ENCODE assay signal across 21 cellular contexts in the genomic region with DNA sequence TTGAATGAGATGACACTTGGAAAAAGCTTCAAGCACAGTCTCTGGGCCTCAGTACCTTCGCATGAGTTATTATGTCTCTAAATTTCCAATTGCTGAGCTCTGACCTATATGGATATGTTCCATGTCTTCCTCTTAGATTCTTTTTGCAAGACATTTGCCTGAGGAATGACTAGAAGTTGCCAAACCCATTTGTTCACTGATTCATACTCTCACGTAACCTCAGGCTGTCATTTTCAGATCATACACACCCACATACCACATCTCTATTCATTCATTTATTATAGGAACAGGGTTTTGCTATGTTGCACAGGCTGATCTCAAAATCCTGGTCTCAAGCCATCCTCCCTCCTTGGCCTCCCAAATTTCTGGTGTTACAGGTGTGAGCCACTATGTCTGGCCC.
DNase-seq lines count a peak whose midpoint lies in the region; ATAC-seq, FAIRE-seq and TF ChIP-seq lines count a peak whose summit lies in the region.
"Had no signal": no experiment of that assay in that cellular context is flagged by ENCODE, and none has a peak within 500 bp of the region (broad histone marks: within the 10 kb centered on the region; RNA-seq: fewer than 3 reads in every experiment).

No MANE protein-coding gene starts in this region.

- CTCF ChIA-PET in IMR-90 (lab: Yijun Ruan, JAX): no interaction called here

- H2BK20ac ChIP-seq in IMR-90 (ENCODE audit: low read depth, low read length): no peak overlapping the region

- no peaks in the 10 kb centered on the region for H3K79me1 ChIP-seq in IMR-90 (ENCODE audit: low read depth in 1 of 2, low read length in 2 of 2)

- H3K9ac ChIP-seq in IMR-90 (ENCODE audit: low read depth, low read length): no peak overlapping the region
- no peak overlapping the region for H3K9ac ChIP-seq in keratinocyte (ENCODE audit: control insufficient read depth, extremely low read depth, insufficient read depth, low read length)
- H3K9ac ChIP-seq: GM23248 had no signal

- no peak overlapping the region for H3K4me3 ChIP-seq in IMR-90 (ENCODE audit: insufficient read depth, low read depth, low read length)
- no peak overlapping the region for H3K4me3 ChIP-seq in keratinocyte (ENCODE audit: control insufficient read depth in 2 of 3, extremely low read depth in 1 of 3, insufficient read depth in 2 of 3, low read depth in 1 of 3, low read length in 3 of 3)
- H3K4me3 ChIP-seq: GM23248, Peyer's patch had no signal

- H3K36me3 ChIP-seq in IMR-90 (ENCODE audit: control insufficient read depth, insufficient read depth, low read length): no peaks in the 10 kb centered on the region
- no peaks in the 10 kb centered on the region for H3K36me3 ChIP-seq in keratinocyte (ENCODE audit: control insufficient read depth in 2 of 2, extremely low read depth in 1 of 2, insufficient read depth in 2 of 2, low read length in 2 of 2)
- H3K36me3 ChIP-seq: Peyer's patch had no signal

- H2BK15ac ChIP-seq in IMR-90 (ENCODE audit: low read depth, low read length): no peak overlapping the region

- H3K4me2 ChIP-seq in IMR-90 (ENCODE audit: low read depth, low read length) (no peak overlapping the region), keratinocyte (ENCODE audit: control insufficient read depth, extremely low read depth, insufficient read depth, low read depth, low read length) (no peak overlapping the region)

- H3K23ac ChIP-seq in IMR-90 (ENCODE audit: low read depth, low read length): no peak overlapping the region

- H3K9me3 ChIP-seq in IMR-90 (ENCODE audit: control insufficient read depth, insufficient read depth, low read length) (no peaks in the 10 kb centered on the region), keratinocyte (ENCODE audit: control insufficient read depth, low read depth, low read length) (no peaks in the 10 kb centered on the region)
- H3K9me3 ChIP-seq: Peyer's patch had no signal

- no CpG with 5 or more reads among the region's 2 CpGs for WGBS in IMR-90 (ENCODE audit: extremely low coverage in 2 of 2, insufficient read length in 1 of 2), 2 experiments

- POLR2A ChIA-PET in IMR-90 (lab: Charles Lee; ENCODE audit: unreplicated experiment): no interaction called here

- TF ChIP-seq RAD21 in IMR-90 (IDR thresholded peaks at IDR 0.05; ENCODE audit: low read length): no peak

- no peak overlapping the region for H2BK5ac ChIP-seq in IMR-90 (ENCODE audit: low read depth, low read length, poor library complexity, severe bottlenecking)

- H4K5ac ChIP-seq in IMR-90 (ENCODE audit: low read depth, low read length): no peak overlapping the region

- DNase-seq in IMR-90 (peak; percentile 23), amniotic stem cell (lab: John Stamatoyannopoulos, UW) (peak; percentile 0), epithelial cell of prostate (ENCODE audit: low read depth, low spot score) (peak; percentile 3), keratinocyte (ENCODE audit: low read depth, low spot score) (peak; percentile 26), KBM-7 (no peak), GF-D8 (lab: John Stamatoyannopoulos, UW) (no peak)
- DNase-seq: EL, GM23248, H9, KG1, NCI-H1694, NCI-H2081, NCI-H2171, NCI-H345, NCI-H524, NCI-H82, Peyer's patch had no signal

- no peak overlapping the region for H2AK9ac ChIP-seq in IMR-90 (replicated peaks; ENCODE audit: low read depth, low read length, poor library complexity)

- H3K27ac ChIP-seq in IMR-90 (ENCODE audit: insufficient read depth, low read length): no peak overlapping the region
- no peak overlapping the region for H3K27ac ChIP-seq in epithelial cell of prostate
- H3K27ac ChIP-seq in keratinocyte (ENCODE audit: control insufficient read depth, insufficient read depth, low read length): no peak overlapping the region
- H3K27ac ChIP-seq: GM23248, Peyer's patch had no signal

- ATAC-seq in IMR-90 (ENCODE audit: low read depth) (no peak), GM21360 (IDR thresholded peaks at IDR 0.05; ENCODE audit: unreplicated experiment) (no peak)
- ATAC-seq: HepG2, SK-N-SH treated with all-trans-retinoic acid at 6 μM for 48 hours had no signal

- H3K79me2 ChIP-seq in keratinocyte (ENCODE audit: control insufficient read depth, insufficient read depth, low read length): no peaks in the 10 kb centered on the region

- no TSS peak for BruUV-seq in IMR-90 (replicated peaks; lab: Mats Ljungman, UMichigan)

- H2AK5ac ChIP-seq in IMR-90 (ENCODE audit: low read depth, low read length): no peak overlapping the region

- H3K9me1 ChIP-seq in IMR-90 (ENCODE audit: insufficient read depth, low read length) (no peaks in the 10 kb centered on the region), keratinocyte (ENCODE audit: control insufficient read depth, extremely low read depth, insufficient read depth, low read length) (no peaks in the 10 kb centered on the region)

- H4K91ac ChIP-seq in IMR-90 (ENCODE audit: insufficient read depth, low read depth, low read length): no peak overlapping the region

- intact Hi-C loops in IMR-90 (cut with micrococcal nuclease): no loop called here

- no peak for TF ChIP-seq POLR2A in IMR-90 (IDR thresholded peaks at IDR 0.05; ENCODE audit: low read depth, low read length)

- H3K4me1 ChIP-seq in IMR-90 (ENCODE audit: control insufficient read depth, insufficient read depth, low read length) (no peaks in the 10 kb centered on the region), keratinocyte (ENCODE audit: control insufficient read depth, extremely low read depth, insufficient read depth, low read length) (peaks cover 7% of the 10 kb centered on the region)
- H3K4me1 ChIP-seq: Peyer's patch had no signal

- H2AFZ ChIP-seq in IMR-90 (replicated peaks; ENCODE audit: low read length, poor library complexity) (no peak overlapping the region), keratinocyte (ENCODE audit: control insufficient read depth, low read length) (no peak overlapping the region)
- H2AFZ ChIP-seq: GM23248 had no signal

- in situ Hi-C loops in IMR-90 (cut with MboI; ENCODE audit: low sequenced_read_pairs): no loop called here
- in situ Hi-C loops in KBM-7 (cut with MboI; ENCODE audit: low pct_unique_long_range_greater_than_20kb, low sequenced_read_pairs): no loop called here

- FAIRE-seq in keratinocyte (lab: Jason Lieb, UNC): peak; percentile 85
- FAIRE-seq: A204.1, HepG2 had no signal

- no peak overlapping the region for H3K4ac ChIP-seq in IMR-90 (ENCODE audit: low read depth, low read length)

- H4K8ac ChIP-seq in IMR-90 (ENCODE audit: low read depth in 2 of 2, low read length in 2 of 2): no peak overlapping the region

- no peak overlapping the region for H3K18ac ChIP-seq in IMR-90 (ENCODE audit: low read depth, low read length)

- no peak for TF ChIP-seq CTCF in IMR-90 (conservative IDR thresholded peaks at IDR 0.05; ENCODE audit: low read depth, low read length)
- TF ChIP-seq CTCF in keratinocyte (optimal IDR thresholded peaks at IDR 0.05 in 1 of 3, IDR thresholded peaks at IDR 0.05 in 1 of 3, conservative IDR thresholded peaks at IDR 0.05 in 1 of 3; ENCODE audit: extremely low read depth in 1 of 3, insufficient read depth in 2 of 3, low read length in 3 of 3): no peak

- no peak overlapping the region for H3K56ac ChIP-seq in IMR-90 (ENCODE audit: extremely low read depth, insufficient read depth, low read length)

- H4K20me1 ChIP-seq in IMR-90 (ENCODE audit: insufficient read depth, low read length) (no peaks in the 10 kb centered on the region), keratinocyte (ENCODE audit: control insufficient read depth, extremely low read depth, insufficient read depth, low read length) (no peaks in the 10 kb centered on the region)

- no peaks in the 10 kb centered on the region for H3K27me3 ChIP-seq in IMR-90 (ENCODE audit: control insufficient read depth, insufficient read depth, low read length)
- H3K27me3 ChIP-seq in keratinocyte (ENCODE audit: control insufficient read depth, extremely low read depth, insufficient read depth, low read length): no peaks in the 10 kb centered on the region
- H3K27me3 ChIP-seq: Peyer's patch had no signal

- H3K14ac ChIP-seq in IMR-90 (replicated peaks; ENCODE audit: low read depth, low read length): no peak overlapping the region

- H2BK120ac ChIP-seq in IMR-90 (ENCODE audit: low read depth, low read length): no peak overlapping the region

- dilution Hi-C loops in IMR-90 (cut with HindIII; ENCODE audit: low sequenced_read_pairs, unreplicated experiment): no loop called here
- dilution Hi-C loops in keratinocyte (cut with MboI; ENCODE audit: extremely low pct_ligation_motif_present, low sequenced_read_pairs): no loop called here

TF ChIP-seq in IMR-90, 13 proteins besides CTCF, POLR2A, EP300 and RAD21 (continues in another document):
- TF ChIP-seq NFE2L2 (IDR thresholded peaks at IDR 0.05; ENCODE audit: low read depth, low read length) (no peak), CEBPB (IDR thresholded peaks at IDR 0.05; ENCODE audit: low read depth, low read length) (no peak), MXI1 (IDR thresholded peaks at IDR 0.05; ENCODE audit: borderline replicate concordance, low read depth, low read length) (no peak), MAFK (IDR thresholded peaks at IDR 0.05; ENCODE audit: low read depth, low read length) (no peak), SMC3 (IDR thresholded peaks at IDR 0.05; ENCODE audit: low read depth, low read length) (no peak), RCOR1 (IDR thresholded peaks at IDR 0.05; ENCODE audit: insufficient replicate concordance, low read length) (no peak), CHD1 (IDR thresholded peaks at IDR 0.05; ENCODE audit: low read depth, low read length) (no peak), MAZ (IDR thresholded peaks at IDR 0.05; ENCODE audit: borderline replicate concordance, low read depth, low read length) (no peak), RFX5 (IDR thresholded peaks at IDR 0.05; ENCODE audit: low read depth, low read length) (no peak), BHLHE40 (IDR thresholded peaks at IDR 0.05; ENCODE audit: low read depth, low read length) (no peak), USF2 (IDR thresholded peaks at IDR 0.05; ENCODE audit: low read depth, low read length) (no peak)
- TF ChIP-seq, protein P1, sequence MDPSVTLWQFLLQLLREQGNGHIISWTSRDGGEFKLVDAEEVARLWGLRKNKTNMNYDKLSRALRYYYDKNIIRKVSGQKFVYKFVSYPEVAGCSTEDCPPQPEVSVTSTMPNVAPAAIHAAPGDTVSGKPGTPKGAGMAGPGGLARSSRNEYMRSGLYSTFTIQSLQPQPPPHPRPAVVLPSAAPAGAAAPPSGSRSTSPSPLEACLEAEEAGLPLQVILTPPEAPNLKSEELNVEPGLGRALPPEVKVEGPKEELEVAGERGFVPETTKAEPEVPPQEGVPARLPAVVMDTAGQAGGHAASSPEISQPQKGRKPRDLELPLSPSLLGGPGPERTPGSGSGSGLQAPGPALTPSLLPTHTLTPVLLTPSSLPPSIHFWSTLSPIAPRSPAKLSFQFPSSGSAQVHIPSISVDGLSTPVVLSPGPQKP (IDR thresholded peaks at IDR 0.05; ENCODE audit: borderline replicate concordance, low read depth, low read length): no peak

Comparison
In these comparisons a context has a peak if more than half of its experiments do, and no peak if none do; other contexts are left out.
1. DNase-seq: peak in IMR-90 (single experiment), amniotic stem cell (single experiment), epithelial cell of prostate (single experiment) and keratinocyte (single experiment); none in KBM-7 (single experiment) and GF-D8 (single experiment).